Comparison of ENCODE assay signal across 8 cellular contexts in the genomic region with DNA sequence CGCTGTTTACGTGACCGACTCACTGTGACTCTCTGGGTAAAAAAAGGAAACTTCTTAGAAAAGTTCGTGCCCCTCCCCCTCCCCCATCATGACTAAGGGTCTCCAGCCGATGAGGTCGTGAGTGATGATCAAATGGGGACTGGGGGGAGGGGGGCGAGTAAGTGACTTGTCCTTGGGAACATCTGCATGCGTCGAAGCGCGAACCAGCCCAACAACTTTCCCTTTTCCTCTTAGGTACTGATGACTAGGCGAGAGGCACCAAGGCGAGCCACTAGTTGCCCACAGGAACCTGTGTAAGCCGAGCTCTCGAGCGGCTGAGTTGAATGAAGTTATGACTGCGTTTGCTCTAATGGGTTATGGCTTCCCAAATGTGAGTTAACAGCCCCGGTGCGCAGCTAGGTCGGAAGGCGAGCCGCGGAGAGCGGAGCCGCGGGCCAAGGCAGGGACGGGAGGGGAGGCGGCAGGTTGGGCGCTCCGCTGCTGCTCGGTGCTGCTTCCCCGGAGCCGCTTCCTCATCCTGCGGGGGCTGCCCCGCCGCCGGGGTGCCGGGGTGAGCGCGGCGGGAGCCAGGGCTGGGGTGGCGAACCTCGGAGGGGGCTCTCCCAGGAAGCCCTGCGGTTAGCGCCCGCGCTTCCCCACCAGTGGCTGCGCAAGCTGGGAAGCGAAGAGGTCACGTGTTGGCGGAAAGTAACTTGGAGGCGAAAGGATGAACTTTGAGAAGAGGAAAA. TPM values are rescaled to one million over a fixed set of nuclear protein-coding genes. Genes with fewer than 3 reads are reported as not detected.
DNase-seq lines count a peak whose midpoint lies in the region; ATAC-seq and TF ChIP-seq lines count a peak whose summit lies in the region.

No MANE protein-coding gene starts in this region.

- intact Hi-C loops in vagina (cut with DNase I), result no loop called here

- peaks cover 39% of the 10 kb centered on the region for H3K23me2 ChIP-seq in H9 (ENCODE audit: insufficient read length, low read depth, low read length, poor library complexity, severe bottlenecking)

- no peak overlapping the region for H3K9ac ChIP-seq in H9 (ENCODE audit: extremely low read depth, insufficient read length, low read length)

- no peak overlapping the region for H4K8ac ChIP-seq in H9 (replicated peaks; ENCODE audit: insufficient read length, low read depth, low read length)

- H3K79me1 ChIP-seq in H9 (ENCODE audit: insufficient read depth, low read depth, low read length, poor library complexity, severe bottlenecking), result no peaks in the 10 kb centered on the region

- H3K18ac ChIP-seq in H9 (ENCODE audit: insufficient read length, low read depth, low read length), result peak overlapping the region; percentile 43

- no peaks in the 10 kb centered on the region for H4K20me1 ChIP-seq in H9 (ENCODE audit: control insufficient read depth, insufficient read depth, insufficient read length)

- H3K4me1 Mint-ChIP-seq in H9, result peaks cover 34 to 38% of the 10 kb centered on the region in 2 experiments
- peaks cover 4% of the 10 kb centered on the region for H3K4me1 Mint-ChIP-seq in activated naive CD8-positive, alpha-beta T cell treated with anti-CD3 and anti-CD28 coated beads, Interleukin-2, amount 50 U/mL, for 24 hours

- peaks cover 78% of the 10 kb centered on the region for H3K27me3 Mint-ChIP-seq in H9 (ENCODE audit: low read depth)
- peaks cover 60% of the 10 kb centered on the region for H3K27me3 Mint-ChIP-seq in activated naive CD8-positive, alpha-beta T cell treated with anti-CD3 and anti-CD28 coated beads, Interleukin-2, amount 50 U/mL, for 24 hours

- no peak overlapping the region for H2BK15ac ChIP-seq in H9 (ENCODE audit: low read depth, low read length)

- H3K4me1 ChIP-seq in H9 (ENCODE audit: insufficient read depth, low read length) (no peaks in the 10 kb centered on the region; the same call in 1 of the 2 replicates), vagina (peaks cover 29% of the 10 kb centered on the region)

- H3K4me3 Mint-ChIP-seq in H9, result peak overlapping the region; percentile 76 to 96
- no peak overlapping the region for H3K4me3 Mint-ChIP-seq in activated naive CD8-positive, alpha-beta T cell treated with anti-CD3 and anti-CD28 coated beads, Interleukin-2, amount 50 U/mL, for 24 hours

- peak overlapping the region; percentile 94 for H3K4me2 ChIP-seq in H9 (ENCODE audit: insufficient read depth, insufficient read length, low read length)

- H3K27ac Mint-ChIP-seq in H9, result peak overlapping the region in 2 of 3 experiments; percentile 23 to 73; a peak in 3 of 7 replicates
- H3K27ac Mint-ChIP-seq in activated naive CD8-positive, alpha-beta T cell treated with anti-CD3 and anti-CD28 coated beads, Interleukin-2, amount 50 U/mL, for 24 hours, result no peak overlapping the region

- TF ChIP-seq CTCF in H9 (conservative IDR thresholded peaks at IDR 0.05), result no peak
- TF ChIP-seq CTCF in vagina (IDR thresholded peaks at IDR 0.05), result no peak

- H3K27me3 ChIP-seq in H9 (ENCODE audit: insufficient read depth, low read length) (peaks cover 19% of the 10 kb centered on the region; the same call in 1 of the 2 replicates), vagina (peaks cover 8% of the 10 kb centered on the region)

- no peak overlapping the region for H2AK5ac ChIP-seq in H9 (ENCODE audit: insufficient read length, low read length)

- no peak overlapping the region for H4K5ac ChIP-seq in H9 (ENCODE audit: insufficient read length, low read depth, low read length)

- no peak overlapping the region for H3K23ac ChIP-seq in H9 (ENCODE audit: insufficient read length, low read depth, low read length)

- H3K56ac ChIP-seq in H9 (ENCODE audit: insufficient read length, low read depth, low read length), result no peak overlapping the region

- no peak overlapping the region for H2AFZ ChIP-seq in H9 (ENCODE audit: low read length)

- H2BK120ac ChIP-seq in H9 (ENCODE audit: low read depth, low read length, poor library complexity, severe bottlenecking), result no peak overlapping the region

- H3K27ac ChIP-seq in H9 (ENCODE audit: insufficient read length, low read depth, low read length) (no peak overlapping the region), vagina (no peak overlapping the region)

- no peaks in the 10 kb centered on the region; a peak in 1 of 7 replicates for H3K36me3 Mint-ChIP-seq in H9 (ENCODE audit: insufficient read depth in 1 of 3, low read depth in 3 of 3)
- peaks cover 10% of the 10 kb centered on the region for H3K36me3 Mint-ChIP-seq in activated naive CD8-positive, alpha-beta T cell treated with anti-CD3 and anti-CD28 coated beads, Interleukin-2, amount 50 U/mL, for 24 hours (ENCODE audit: low read depth)

- no peaks in the 10 kb centered on the region for H3K9me3 ChIP-seq in H9 (ENCODE audit: control insufficient read depth, low read depth, low read length)
- no peaks in the 10 kb centered on the region for H3K9me3 ChIP-seq in vagina

- no peaks in the 10 kb centered on the region for H3K79me2 ChIP-seq in H9 (ENCODE audit: insufficient read depth, low read length)

- no peak overlapping the region for H4K91ac ChIP-seq in H9 (ENCODE audit: insufficient read length, low read depth, low read length)

- peak; percentile 26 for DNase-seq in DMS153 (lab: John Stamatoyannopoulos, UW)
- DNase-seq in H9, result peak; percentile 69
- DNase-seq in activated naive CD8-positive, alpha-beta T cell treated with anti-CD3 and anti-CD28 coated beads, Interleukin-2, amount 50 U/mL, for 24 hours, result peak; percentile 34
- peak; percentile 65 for DNase-seq in kidney tubule cell (ENCODE audit: low spot score)
- DNase-seq in vagina (ENCODE audit: extremely low spot score in 2 of 2), result no peak
- no peak for DNase-seq in stimulated activated naive CD4-positive, alpha-beta T cell treated with Interleukin-2 at 50 U/mL for 16 hours (lab: John Stamatoyannopoulos, UW)
- DNase-seq in SIG-M5 (lab: John Stamatoyannopoulos, UW), result no peak

- WGBS in H9 (ENCODE audit: extremely low coverage, insufficient read length, low lambda C conversion rate), result no CpG with 5 or more reads among the region's 52 CpGs

- H3T11ph ChIP-seq in H9 (ENCODE audit: low read length), result no peak overlapping the region

- H3K36me3 ChIP-seq in vagina, result no peaks in the 10 kb centered on the region

- no peak overlapping the region for H2BK12ac ChIP-seq in H9 (ENCODE audit: insufficient read length, low read depth, low read length)

- no peak overlapping the region for H3K4ac ChIP-seq in H9 (ENCODE audit: low read depth, low read length)

- peak overlapping the region; percentile 30; the same call in 1 of the 2 replicates for H3K14ac ChIP-seq in H9 (ENCODE audit: insufficient read depth, low read length)

- TF ChIP-seq POLR2A in vagina (IDR thresholded peaks at IDR 0.05), result no peak

- peak; percentile 65 for ATAC-seq in activated naive CD8-positive, alpha-beta T cell treated with anti-CD3 and anti-CD28 coated beads, Interleukin-2, amount 50 U/mL, for 24 hours
- ATAC-seq in HG03025 (IDR thresholded peaks at IDR 0.05; ENCODE audit: low FRiP score, unreplicated experiment), result no peak

- peaks cover 0 to 3% of the 10 kb centered on the region in 2 experiments; a peak in 1 of 5 replicates for H3K9me3 Mint-ChIP-seq in H9
- peaks cover 19% of the 10 kb centered on the region for H3K9me3 Mint-ChIP-seq in activated naive CD8-positive, alpha-beta T cell treated with anti-CD3 and anti-CD28 coated beads, Interleukin-2, amount 50 U/mL, for 24 hours

- no peak overlapping the region for H2BK5ac ChIP-seq in H9 (ENCODE audit: insufficient read length, low read length)

- H3K4me3 ChIP-seq in vagina, result peak overlapping the region; percentile 23 to 27

- no peak overlapping the region for H2BK20ac ChIP-seq in H9 (ENCODE audit: low read depth, low read length, poor library complexity, severe bottlenecking)

RNA-seq across cellular contexts. Expression of a gene that starts 22.0 kb away (rescaled TPM):
- total RNA-seq in H9 (2021) (2.6 and 2.7 TPM in 2 replicates), vagina (0.25 TPM)

Comparison
In these comparisons a context has a peak if more than half of its experiments do, and no peak if none do; other contexts are left out.
1. DNase-seq: peak in DMS153 (single experiment), H9 (single experiment), activated naive CD8-positive, alpha-beta T cell treated with anti-CD3 and anti-CD28 coated beads, Interleukin-2, amount 50 U/mL, for 24 hours (single experiment) and kidney tubule cell (single experiment); none in vagina (0 of 2), stimulated activated naive CD4-positive, alpha-beta T cell treated with Interleukin-2 at 50 U/mL for 16 hours (single experiment) and SIG-M5 (single experiment).